ENCODE assay signal across 2 cellular contexts in genomic region chr9:131590907-131591844, GRCh38.
TF ChIP-seq lines count a peak whose summit lies in the region.

No MANE protein-coding gene starts in this region.

TF ChIP-seq in HEK293, 187 proteins besides CTCF, POLR2A, EP300 and RAD21 (continued from another document and continues in another):
- TF ChIP-seq, protein P1, sequence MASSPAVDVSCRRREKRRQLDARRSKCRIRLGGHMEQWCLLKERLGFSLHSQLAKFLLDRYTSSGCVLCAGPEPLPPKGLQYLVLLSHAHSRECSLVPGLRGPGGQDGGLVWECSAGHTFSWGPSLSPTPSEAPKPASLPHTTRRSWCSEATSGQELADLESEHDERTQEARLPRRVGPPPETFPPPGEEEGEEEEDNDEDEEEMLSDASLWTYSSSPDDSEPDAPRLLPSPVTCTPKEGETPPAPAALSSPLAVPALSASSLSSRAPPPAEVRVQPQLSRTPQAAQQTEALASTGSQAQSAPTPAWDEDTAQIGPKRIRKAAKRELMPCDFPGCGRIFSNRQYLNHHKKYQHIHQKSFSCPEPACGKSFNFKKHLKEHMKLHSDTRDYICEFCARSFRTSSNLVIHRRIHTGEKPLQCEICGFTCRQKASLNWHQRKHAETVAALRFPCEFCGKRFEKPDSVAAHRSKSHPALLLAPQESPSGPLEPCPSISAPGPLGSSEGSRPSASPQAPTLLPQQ (tag by site-specific recombination; IDR thresholded peaks at IDR 0.05) = peak; percentile 74; the same call in 1 of the 2 replicates
- TF ChIP-seq ZNF701 (tag by site-specific recombination; IDR thresholded peaks at IDR 0.05) (no peak), ZNF473 (tag by site-specific recombination; IDR thresholded peaks at IDR 0.05) (no peak), GFI1B (tag by site-specific recombination; IDR thresholded peaks at IDR 0.05) (no peak), IKZF3 (tag by site-specific recombination; IDR thresholded peaks at IDR 0.05) (no peak), ZNF223 (tag by site-specific recombination; IDR thresholded peaks at IDR 0.05) (no peak), ZNF610 (tag by site-specific recombination; IDR thresholded peaks at IDR 0.05; ENCODE audit: borderline replicate concordance) (no peak), ZNF19 (tag by site-specific recombination; IDR thresholded peaks at IDR 0.05; ENCODE audit: low read depth) (no peak), ZNF561 (tag by site-specific recombination; IDR thresholded peaks at IDR 0.05; ENCODE audit: borderline replicate concordance) (no peak), SP7 (tag by site-specific recombination; IDR thresholded peaks at IDR 0.05) (peak; percentile 45; the same call in 1 of the 2 replicates), ZNF501 (tag by site-specific recombination; IDR thresholded peaks at IDR 0.05) (no peak), SP3 (tag by site-specific recombination; IDR thresholded peaks at IDR 0.05) (no peak), ZNF670 (tag by site-specific recombination; IDR thresholded peaks at IDR 0.05; ENCODE audit: low read depth) (no peak), ZNF23 (tag by site-specific recombination; IDR thresholded peaks at IDR 0.05; ENCODE audit: borderline replicate concordance) (no peak), KLF7 (tag by site-specific recombination; IDR thresholded peaks at IDR 0.05; ENCODE audit: borderline replicate concordance) (no peak), HOXC10 (CRISPR knock-in tag; IDR thresholded peaks at IDR 0.05) (no peak), ZBTB1 (tag by site-specific recombination; IDR thresholded peaks at IDR 0.05) (no peak), SP2 (tag by site-specific recombination; IDR thresholded peaks at IDR 0.05) (no peak), GLIS2 (tag by site-specific recombination; IDR thresholded peaks at IDR 0.05) (0 out of 2 replicates have a peak, but pooled peaks have one; percentile 31), ZNF121 (tag by site-specific recombination; IDR thresholded peaks at IDR 0.05) (no peak), ZNF548 (tag by site-specific recombination; IDR thresholded peaks at IDR 0.05) (no peak)
- TF ChIP-seq, protein P2, sequence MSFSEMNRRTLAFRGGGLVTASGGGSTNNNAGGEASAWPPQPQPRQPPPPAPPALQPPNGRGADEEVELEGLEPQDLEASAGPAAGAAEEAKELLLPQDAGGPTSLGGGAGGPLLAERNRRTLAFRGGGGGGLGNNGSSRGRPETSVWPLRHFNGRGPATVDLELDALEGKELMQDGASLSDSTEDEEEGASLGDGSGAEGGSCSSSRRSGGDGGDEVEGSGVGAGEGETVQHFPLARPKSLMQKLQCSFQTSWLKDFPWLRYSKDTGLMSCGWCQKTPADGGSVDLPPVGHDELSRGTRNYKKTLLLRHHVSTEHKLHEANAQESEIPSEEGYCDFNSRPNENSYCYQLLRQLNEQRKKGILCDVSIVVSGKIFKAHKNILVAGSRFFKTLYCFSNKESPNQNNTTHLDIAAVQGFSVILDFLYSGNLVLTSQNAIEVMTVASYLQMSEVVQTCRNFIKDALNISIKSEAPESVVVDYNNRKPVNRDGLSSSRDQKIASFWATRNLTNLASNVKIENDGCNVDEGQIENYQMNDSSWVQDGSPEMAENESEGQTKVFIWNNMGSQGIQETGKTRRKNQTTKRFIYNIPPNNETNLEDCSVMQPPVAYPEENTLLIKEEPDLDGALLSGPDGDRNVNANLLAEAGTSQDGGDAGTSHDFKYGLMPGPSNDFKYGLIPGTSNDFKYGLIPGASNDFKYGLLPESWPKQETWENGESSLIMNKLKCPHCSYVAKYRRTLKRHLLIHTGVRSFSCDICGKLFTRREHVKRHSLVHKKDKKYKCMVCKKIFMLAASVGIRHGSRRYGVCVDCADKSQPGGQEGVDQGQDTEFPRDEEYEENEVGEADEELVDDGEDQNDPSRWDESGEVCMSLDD (tag by site-specific recombination; IDR thresholded peaks at IDR 0.05) = peak; percentile 25; the same call in 1 of the 2 replicates
- TF ChIP-seq, protein P3, sequence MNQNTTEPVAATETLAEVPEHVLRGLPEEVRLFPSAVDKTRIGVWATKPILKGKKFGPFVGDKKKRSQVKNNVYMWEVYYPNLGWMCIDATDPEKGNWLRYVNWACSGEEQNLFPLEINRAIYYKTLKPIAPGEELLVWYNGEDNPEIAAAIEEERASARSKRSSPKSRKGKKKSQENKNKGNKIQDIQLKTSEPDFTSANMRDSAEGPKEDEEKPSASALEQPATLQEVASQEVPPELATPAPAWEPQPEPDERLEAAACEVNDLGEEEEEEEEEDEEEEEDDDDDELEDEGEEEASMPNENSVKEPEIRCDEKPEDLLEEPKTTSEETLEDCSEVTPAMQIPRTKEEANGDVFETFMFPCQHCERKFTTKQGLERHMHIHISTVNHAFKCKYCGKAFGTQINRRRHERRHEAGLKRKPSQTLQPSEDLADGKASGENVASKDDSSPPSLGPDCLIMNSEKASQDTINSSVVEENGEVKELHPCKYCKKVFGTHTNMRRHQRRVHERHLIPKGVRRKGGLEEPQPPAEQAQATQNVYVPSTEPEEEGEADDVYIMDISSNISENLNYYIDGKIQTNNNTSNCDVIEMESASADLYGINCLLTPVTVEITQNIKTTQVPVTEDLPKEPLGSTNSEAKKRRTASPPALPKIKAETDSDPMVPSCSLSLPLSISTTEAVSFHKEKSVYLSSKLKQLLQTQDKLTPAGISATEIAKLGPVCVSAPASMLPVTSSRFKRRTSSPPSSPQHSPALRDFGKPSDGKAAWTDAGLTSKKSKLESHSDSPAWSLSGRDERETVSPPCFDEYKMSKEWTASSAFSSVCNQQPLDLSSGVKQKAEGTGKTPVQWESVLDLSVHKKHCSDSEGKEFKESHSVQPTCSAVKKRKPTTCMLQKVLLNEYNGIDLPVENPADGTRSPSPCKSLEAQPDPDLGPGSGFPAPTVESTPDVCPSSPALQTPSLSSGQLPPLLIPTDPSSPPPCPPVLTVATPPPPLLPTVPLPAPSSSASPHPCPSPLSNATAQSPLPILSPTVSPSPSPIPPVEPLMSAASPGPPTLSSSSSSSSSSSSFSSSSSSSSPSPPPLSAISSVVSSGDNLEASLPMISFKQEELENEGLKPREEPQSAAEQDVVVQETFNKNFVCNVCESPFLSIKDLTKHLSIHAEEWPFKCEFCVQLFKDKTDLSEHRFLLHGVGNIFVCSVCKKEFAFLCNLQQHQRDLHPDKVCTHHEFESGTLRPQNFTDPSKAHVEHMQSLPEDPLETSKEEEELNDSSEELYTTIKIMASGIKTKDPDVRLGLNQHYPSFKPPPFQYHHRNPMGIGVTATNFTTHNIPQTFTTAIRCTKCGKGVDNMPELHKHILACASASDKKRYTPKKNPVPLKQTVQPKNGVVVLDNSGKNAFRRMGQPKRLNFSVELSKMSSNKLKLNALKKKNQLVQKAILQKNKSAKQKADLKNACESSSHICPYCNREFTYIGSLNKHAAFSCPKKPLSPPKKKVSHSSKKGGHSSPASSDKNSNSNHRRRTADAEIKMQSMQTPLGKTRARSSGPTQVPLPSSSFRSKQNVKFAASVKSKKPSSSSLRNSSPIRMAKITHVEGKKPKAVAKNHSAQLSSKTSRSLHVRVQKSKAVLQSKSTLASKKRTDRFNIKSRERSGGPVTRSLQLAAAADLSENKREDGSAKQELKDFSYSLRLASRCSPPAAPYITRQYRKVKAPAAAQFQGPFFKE (tag by site-specific recombination; IDR thresholded peaks at IDR 0.05; ENCODE audit: borderline replicate concordance) = no peak

TF ChIP-seq in HepG2, 621 proteins besides CTCF, POLR2A, EP300 and RAD21 (continued from another document and continues in another):
- TF ChIP-seq ZNF556 (CRISPR knock-in tag; IDR thresholded peaks at IDR 0.05; ENCODE audit: borderline replicate concordance) = 0 out of 2 replicates have a peak, but pooled peaks have one; percentile 64
- TF ChIP-seq ZNF350 (CRISPR knock-in tag; IDR thresholded peaks at IDR 0.05; ENCODE audit: borderline replicate concordance, low read depth) = no peak; the same call in 1 of the 2 replicates
- TF ChIP-seq SIN3A (IDR thresholded peaks at IDR 0.05; ENCODE audit: borderline replicate concordance, low read depth, low read length) = no peak
- TF ChIP-seq ZFY (CRISPR knock-in tag; IDR thresholded peaks at IDR 0.05) = peak; percentile 38; the same call in 1 of the 2 replicates
- TF ChIP-seq MED8 (CRISPR knock-in tag; IDR thresholded peaks at IDR 0.05; ENCODE audit: insufficient replicate concordance) = no peak
- TF ChIP-seq REL (CRISPR knock-in tag; conservative IDR thresholded peaks at IDR 0.05) = no peak
- TF ChIP-seq, protein P4, sequence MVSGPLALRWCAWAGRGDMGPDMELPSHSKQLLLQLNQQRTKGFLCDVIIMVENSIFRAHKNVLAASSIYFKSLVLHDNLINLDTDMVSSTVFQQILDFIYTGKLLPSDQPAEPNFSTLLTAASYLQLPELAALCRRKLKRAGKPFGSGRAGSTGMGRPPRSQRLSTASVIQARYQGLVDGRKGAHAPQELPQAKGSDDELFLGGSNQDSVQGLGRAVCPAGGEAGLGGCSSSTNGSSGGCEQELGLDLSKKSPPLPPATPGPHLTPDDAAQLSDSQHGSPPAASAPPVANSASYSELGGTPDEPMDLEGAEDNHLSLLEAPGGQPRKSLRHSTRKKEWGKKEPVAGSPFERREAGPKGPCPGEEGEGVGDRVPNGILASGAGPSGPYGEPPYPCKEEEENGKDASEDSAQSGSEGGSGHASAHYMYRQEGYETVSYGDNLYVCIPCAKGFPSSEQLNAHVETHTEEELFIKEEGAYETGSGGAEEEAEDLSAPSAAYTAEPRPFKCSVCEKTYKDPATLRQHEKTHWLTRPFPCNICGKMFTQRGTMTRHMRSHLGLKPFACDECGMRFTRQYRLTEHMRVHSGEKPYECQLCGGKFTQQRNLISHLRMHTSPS (CRISPR knock-in tag; IDR thresholded peaks at IDR 0.05; ENCODE audit: low read depth) = no peak
- peak; percentile 63; the same call in 1 of the 2 replicates for TF ChIP-seq AKAP8 (CRISPR knock-in tag; IDR thresholded peaks at IDR 0.05)
- peak; percentile 83 for TF ChIP-seq ZBTB38 (CRISPR knock-in tag; IDR thresholded peaks at IDR 0.05)
- TF ChIP-seq, protein P5, sequence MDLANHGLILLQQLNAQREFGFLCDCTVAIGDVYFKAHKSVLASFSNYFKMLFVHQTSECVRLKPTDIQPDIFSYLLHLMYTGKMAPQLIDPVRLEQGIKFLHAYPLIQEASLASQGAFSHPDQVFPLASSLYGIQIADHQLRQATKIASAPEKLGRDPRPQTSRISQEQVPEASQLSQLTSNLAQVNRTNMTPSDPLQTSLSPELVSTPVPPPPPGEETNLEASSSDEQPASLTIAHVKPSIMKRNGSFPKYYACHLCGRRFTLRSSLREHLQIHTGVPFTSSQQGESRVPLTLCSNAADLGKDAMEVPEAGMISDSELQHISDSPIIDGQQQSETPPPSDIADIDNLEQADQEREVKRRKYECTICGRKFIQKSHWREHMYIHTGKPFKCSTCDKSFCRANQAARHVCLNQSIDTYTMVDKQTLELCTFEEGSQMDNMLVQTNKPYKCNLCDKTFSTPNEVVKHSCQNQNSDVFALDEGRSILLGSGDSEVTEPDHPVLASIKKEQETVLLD (CRISPR knock-in tag; IDR thresholded peaks at IDR 0.05; ENCODE audit: low read depth) = no peak
- TF ChIP-seq, protein P6, sequence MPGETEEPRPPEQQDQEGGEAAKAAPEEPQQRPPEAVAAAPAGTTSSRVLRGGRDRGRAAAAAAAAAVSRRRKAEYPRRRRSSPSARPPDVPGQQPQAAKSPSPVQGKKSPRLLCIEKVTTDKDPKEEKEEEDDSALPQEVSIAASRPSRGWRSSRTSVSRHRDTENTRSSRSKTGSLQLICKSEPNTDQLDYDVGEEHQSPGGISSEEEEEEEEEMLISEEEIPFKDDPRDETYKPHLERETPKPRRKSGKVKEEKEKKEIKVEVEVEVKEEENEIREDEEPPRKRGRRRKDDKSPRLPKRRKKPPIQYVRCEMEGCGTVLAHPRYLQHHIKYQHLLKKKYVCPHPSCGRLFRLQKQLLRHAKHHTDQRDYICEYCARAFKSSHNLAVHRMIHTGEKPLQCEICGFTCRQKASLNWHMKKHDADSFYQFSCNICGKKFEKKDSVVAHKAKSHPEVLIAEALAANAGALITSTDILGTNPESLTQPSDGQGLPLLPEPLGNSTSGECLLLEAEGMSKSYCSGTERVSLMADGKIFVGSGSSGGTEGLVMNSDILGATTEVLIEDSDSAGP (CRISPR knock-in tag; IDR thresholded peaks at IDR 0.05; ENCODE audit: borderline replicate concordance) = peak; percentile 70
- TF ChIP-seq SALL1 (CRISPR knock-in tag; IDR thresholded peaks at IDR 0.05) = peak; percentile 79
- peak; percentile 54; the same call in 1 of the 2 replicates for TF ChIP-seq BORCS8-MEF2B (CRISPR knock-in tag; IDR thresholded peaks at IDR 0.05)
- TF ChIP-seq GATA4 (IDR thresholded peaks at IDR 0.05; ENCODE audit: borderline replicate concordance, low read depth) = no peak
- TF ChIP-seq, protein P7, sequence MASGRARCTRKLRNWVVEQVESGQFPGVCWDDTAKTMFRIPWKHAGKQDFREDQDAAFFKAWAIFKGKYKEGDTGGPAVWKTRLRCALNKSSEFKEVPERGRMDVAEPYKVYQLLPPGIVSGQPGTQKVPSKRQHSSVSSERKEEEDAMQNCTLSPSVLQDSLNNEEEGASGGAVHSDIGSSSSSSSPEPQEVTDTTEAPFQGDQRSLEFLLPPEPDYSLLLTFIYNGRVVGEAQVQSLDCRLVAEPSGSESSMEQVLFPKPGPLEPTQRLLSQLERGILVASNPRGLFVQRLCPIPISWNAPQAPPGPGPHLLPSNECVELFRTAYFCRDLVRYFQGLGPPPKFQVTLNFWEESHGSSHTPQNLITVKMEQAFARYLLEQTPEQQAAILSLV (CRISPR knock-in tag; IDR thresholded peaks at IDR 0.05; ENCODE audit: borderline replicate concordance) = peak; percentile 73; the same call in 1 of the 2 replicates
- TF ChIP-seq ZNF256 (CRISPR knock-in tag; conservative IDR thresholded peaks at IDR 0.05) = no peak
- 0 out of 2 replicates have a peak, but pooled peaks have one; percentile 37 for TF ChIP-seq GTF3A (CRISPR knock-in tag; conservative IDR thresholded peaks at IDR 0.05)
- peak; percentile 39; the same call in 1 of the 2 replicates for TF ChIP-seq ISL2 (CRISPR knock-in tag; IDR thresholded peaks at IDR 0.05)
- peak; percentile 29; the same call in 1 of the 2 replicates for TF ChIP-seq THAP9 (CRISPR knock-in tag; IDR thresholded peaks at IDR 0.05; ENCODE audit: borderline replicate concordance)
- TF ChIP-seq SALL2 (CRISPR knock-in tag; IDR thresholded peaks at IDR 0.05) = peak; percentile 63; the same call in 1 of the 2 replicates
- TF ChIP-seq NFRKB (IDR thresholded peaks at IDR 0.05) = no peak
